In genomic region chr2:43300781-43301586, GRCh38 we compare ENCODE assay signal across 10 cellular contexts.
DNase-seq lines count a peak whose midpoint lies in the region; ATAC-seq and TF ChIP-seq lines count a peak whose summit lies in the region.
"Had no signal": no experiment of that assay in that cellular context is flagged by ENCODE, and none has a peak within 500 bp of the region (broad histone marks: within the 10 kb centered on the region; RNA-seq: fewer than 3 reads in every experiment).

No MANE protein-coding gene starts in this region.

- H3K9me3 ChIP-seq in PC-9 (ENCODE audit: insufficient read depth, low read depth) = no peaks in the 10 kb centered on the region

- no peaks in the 10 kb centered on the region for H3K9me2 ChIP-seq in PC-9 (ENCODE audit: insufficient read depth)

- ATAC-seq in esophagus mucosa (peak; percentile 72), HG02678 (IDR thresholded peaks at IDR 0.05; ENCODE audit: unreplicated experiment) (no peak)

- CTCF ChIA-PET in PC-9 (lab: Charles Lee) = no interaction called here

- DNase-seq in HT-29 (ENCODE audit: low spot score) (peak; percentile 19), PC-9 (peak in 1 of 2 experiments; percentile 37), inferior parietal cortex (ENCODE audit: extremely low spot score) (no peak)
- DNase-seq in activated CD4-positive, CD25-positive, alpha-beta regulatory T cell (lab: John Stamatoyannopoulos, UW) = no peak
- no peak for DNase-seq in stimulated activated naive CD4-positive, alpha-beta T cell treated with Interleukin-2 at 50 U/mL for 16 hours (lab: John Stamatoyannopoulos, UW)
- DNase-seq: CD4-positive, alpha-beta memory T cell; SW 1271 had no signal

- H2AFZ ChIP-seq in PC-9 = no peak overlapping the region

- H3K4me3 ChIP-seq in PC-9 = no peak overlapping the region
- H3K4me3 ChIP-seq in rectal smooth muscle tissue (ENCODE audit: low read length) = no peak overlapping the region

- H4K20me1 ChIP-seq in PC-9 (ENCODE audit: insufficient read depth) = no peaks in the 10 kb centered on the region

- H3K4me1 ChIP-seq in PC-9 (replicated peaks; ENCODE audit: insufficient read depth) = peaks cover 42% of the 10 kb centered on the region
- H3K4me1 ChIP-seq in rectal smooth muscle tissue (ENCODE audit: control insufficient read depth, insufficient read depth, low read length) = peaks cover 21% of the 10 kb centered on the region

- no TSS peak for BruUV-seq in PC-9 (replicated peaks; lab: Mats Ljungman, UMichigan)

- H3F3A ChIP-seq in PC-9 (ENCODE audit: insufficient read depth, low read depth) = peaks cover 25% of the 10 kb centered on the region; the same call in 1 of the 2 replicates

- no peaks in the 10 kb centered on the region for H3K27me3 ChIP-seq in PC-9 (ENCODE audit: insufficient read depth, low read depth)
- H3K27me3 ChIP-seq in rectal smooth muscle tissue (ENCODE audit: control insufficient read depth, insufficient read depth, low read length) = no peaks in the 10 kb centered on the region

- POLR2A ChIA-PET in PC-9 (lab: Charles Lee; ENCODE audit: unreplicated experiment) = no interaction called here

- no peak overlapping the region for H3K9ac ChIP-seq in rectal smooth muscle tissue (ENCODE audit: low read length)

- H3K4me2 ChIP-seq in PC-9 = 0 out of 2 replicates have a peak overlapping the region, but pooled peaks have one; percentile 1

- H3K36me3 ChIP-seq in PC-9 (ENCODE audit: low read depth) = no peaks in the 10 kb centered on the region
- H3K36me3 ChIP-seq in rectal smooth muscle tissue (ENCODE audit: control insufficient read depth, insufficient read depth, low read length) = no peaks in the 10 kb centered on the region

- H3K27ac ChIP-seq in PC-9 (no peak overlapping the region), rectal smooth muscle tissue (ENCODE audit: low read depth, low read length) (peak overlapping the region; percentile 18)

- no peak for TF ChIP-seq CTCF in PC-9 (conservative IDR thresholded peaks at IDR 0.05)

- no peaks in the 10 kb centered on the region for H3K79me2 ChIP-seq in PC-9 (ENCODE audit: low read depth)

- intact Hi-C loops in PC-9 (cut with micrococcal nuclease; ENCODE audit: unreplicated experiment) = no loop called here
